Comparison of ENCODE assay signal across 14 cellular contexts in genomic region chr6:157994126-157994795, GRCh38. TPM values are rescaled to one million over a fixed set of nuclear protein-coding genes. Genes with fewer than 3 reads are reported as not detected.
DNase-seq lines count a peak whose midpoint lies in the region; ATAC-seq and TF ChIP-seq lines count a peak whose summit lies in the region.
"Had no signal": no experiment of that assay in that cellular context is flagged by ENCODE, and none has a peak within 500 bp of the region (broad histone marks: within the 10 kb centered on the region; RNA-seq: fewer than 3 reads in every experiment).

No MANE protein-coding gene starts in this region.

- CTCF ChIA-PET in HCT116 (lab: Charles Lee): interaction anchor here (0.6 kb wide), 1 partner anchor 58 kb away, joined by 3 read pairs; no protein-coding TSS in a partner anchor

- ATAC-seq in HCT116 (no peak), left colon (peak; percentile 54), sciatic nerve (no peak), HG03039 (IDR thresholded peaks at IDR 0.05; ENCODE audit: unreplicated experiment) (no peak)
- ATAC-seq: activated T-cell treated with anti-CD3 and anti-CD28 coated beads, Interleukin-2, amount 50 U/mL, for 4 hours had no signal

- H3K4me1 ChIP-seq in HCT116 (ENCODE audit: control insufficient read depth in 1 of 2, insufficient read depth in 2 of 2, low read length in 2 of 2) (peaks cover 45 to 54% of the 10 kb centered on the region in 2 experiments), prostate gland (replicated peaks) (peaks cover 18% of the 10 kb centered on the region)

- H3K36me3 ChIP-seq in HCT116 (ENCODE audit: control insufficient read depth in 1 of 2, insufficient read depth in 2 of 2, low read length in 2 of 2): no peaks in the 10 kb centered on the region
- H3K36me3 ChIP-seq in prostate gland: no peaks in the 10 kb centered on the region
- H3K36me3 ChIP-seq: Peyer's patch had no signal

- RAD21 ChIA-PET in HCT116 (lab: Charles Lee; ENCODE audit: low non-redundant PET in 1 of 2, low total read pairs in 2 of 2, uncharacterized antibody in 2 of 2, unreplicated experiment in 2 of 2): no interaction called here

- BruUV-seq in HCT116 (replicated peaks; lab: Mats Ljungman, UMichigan): no TSS peak

- intact Hi-C loops in HCT116 (cut with micrococcal nuclease): no loop called here
- intact Hi-C loops in left colon (cut with DNase I, micrococcal nuclease): no loop called here
- intact Hi-C loops in sciatic nerve (cut with DNase I): no loop called here
- intact Hi-C loops in prostate gland (cut with DNase I): no loop called here

- POLR2A ChIA-PET in HCT116 (lab: Charles Lee): interaction anchor here (0.6 kb wide), 1 partner anchor 86 kb away, joined by 4 read pairs; no protein-coding TSS in a partner anchor

- H2AFZ ChIP-seq in HCT116 (ENCODE audit: low read depth, low read length, poor library complexity, severe bottlenecking): no peak overlapping the region

- no peak for TF ChIP-seq RAD21 in HCT116 (IDR thresholded peaks at IDR 0.05; ENCODE audit: low read depth)

- no peak overlapping the region for H3K9ac ChIP-seq in HCT116 (ENCODE audit: low read length)

- TF ChIP-seq POLR2A in HCT116 (IDR thresholded peaks at IDR 0.05; ENCODE audit: borderline replicate concordance, extremely low read depth, insufficient read depth, insufficient read length): no peak
- TF ChIP-seq POLR2A in prostate gland (IDR thresholded peaks at IDR 0.05): no peak

- no peak overlapping the region for H3K4me3 ChIP-seq in HCT116 (replicated peaks in 1 of 2; ENCODE audit: low read depth in 1 of 2, low read length in 2 of 2)
- no peak overlapping the region for H3K4me3 ChIP-seq in prostate gland
- H3K4me3 ChIP-seq: Peyer's patch had no signal

- H3K79me2 ChIP-seq in HCT116 (ENCODE audit: insufficient read depth, low read length): peaks cover 96% of the 10 kb centered on the region

- WGBS in prostate gland: 80% methylated on average over 7 of the region's 7 CpGs

- peak overlapping the region; percentile 14 for H3K4me2 ChIP-seq in HCT116 (ENCODE audit: low read length)

- H3K9me2 ChIP-seq in HCT116 (ENCODE audit: insufficient read depth): no peaks in the 10 kb centered on the region

- DNase-seq in HCT116 (ENCODE audit: low read depth, low spot score) (no peak), left colon (no peak), sciatic nerve (ENCODE audit: low spot score) (peak; percentile 33), prostate gland (ENCODE audit: low spot score) (no peak), NCI-H510A treated with DMSO at 0.1 percent for 48 hours (lab: John Stamatoyannopoulos, UW) (no peak)
- no peak for DNase-seq in stimulated activated naive CD4-positive, alpha-beta T cell (lab: John Stamatoyannopoulos, UW)
- DNase-seq: activated T-cell treated with anti-CD3 and anti-CD28 coated beads, Interleukin-2, amount 50 U/mL, for 4 hours; CD4-positive, CD25-positive, alpha-beta regulatory T cell; NCI-H446; stimulated activated CD4-positive, alpha-beta T cell treated with anti-CD3 and anti-CD28 coated beads, Interleukin-2, amount 100 ng/mL, for 24 hours; T-helper 2 cell had no signal

- no peak for TF ChIP-seq CTCF in HCT116 (IDR thresholded peaks at IDR 0.05 in 2 of 3, conservative IDR thresholded peaks at IDR 0.05 in 1 of 3; ENCODE audit: borderline replicate concordance in 1 of 3, insufficient read depth in 1 of 3, low read depth in 2 of 3, low read length in 2 of 3)
- no peak for TF ChIP-seq CTCF in VCaP (conservative IDR thresholded peaks at IDR 0.05)
- no peak for TF ChIP-seq CTCF in prostate gland (IDR thresholded peaks at IDR 0.05)

- H3K27ac ChIP-seq in HCT116 (ENCODE audit: low read depth, low read length) (no peak overlapping the region), VCaP (peak overlapping the region; percentile 94; the same call in 1 of the 2 replicates), prostate gland (no peak overlapping the region)
- H3K27ac ChIP-seq: Peyer's patch had no signal

- no peaks in the 10 kb centered on the region for H3K27me3 ChIP-seq in HCT116 (ENCODE audit: insufficient read depth, low read length)
- no peaks in the 10 kb centered on the region for H3K27me3 ChIP-seq in prostate gland (replicated peaks; ENCODE audit: insufficient read depth)
- H3K27me3 ChIP-seq: Peyer's patch had no signal

- H4K20me1 ChIP-seq in HCT116 (ENCODE audit: insufficient read depth): peaks cover 11% of the 10 kb centered on the region; the same call in 1 of the 2 replicates

- H3K9me3 ChIP-seq in HCT116 (ENCODE audit: control insufficient read depth in 1 of 2, insufficient read depth in 1 of 2, low read depth in 1 of 2, low read length in 2 of 2): no peaks in the 10 kb centered on the region
- no peaks in the 10 kb centered on the region for H3K9me3 ChIP-seq in prostate gland
- H3K9me3 ChIP-seq: Peyer's patch had no signal

TF ChIP-seq in HCT116, 20 proteins besides CTCF, POLR2A, EP300 and RAD21:
- TF ChIP-seq REST (IDR thresholded peaks at IDR 0.05; ENCODE audit: low read depth) (no peak), SP1 (IDR thresholded peaks at IDR 0.05; ENCODE audit: low read depth) (no peak), YY1 (IDR thresholded peaks at IDR 0.05; ENCODE audit: extremely low read depth, insufficient replicate concordance, low read depth, low read length) (no peak), POLR2AphosphoS5 (IDR thresholded peaks at IDR 0.05; ENCODE audit: low read depth, low read length) (no peak), EZH2 (IDR thresholded peaks at IDR 0.05) (no peak), EGR1 (IDR thresholded peaks at IDR 0.05; ENCODE audit: low read depth) (no peak), CBX3 (IDR thresholded peaks at IDR 0.05; ENCODE audit: low read depth) (no peak), TCF7L2 (IDR thresholded peaks at IDR 0.05; ENCODE audit: borderline replicate concordance, extremely low read depth, insufficient read depth, insufficient read length) (no peak), ZNF274 (IDR thresholded peaks at IDR 0.05; ENCODE audit: low read depth, low read length) (no peak), SIN3A (IDR thresholded peaks at IDR 0.05; ENCODE audit: low read depth) (no peak), EZH2phosphoT487 (IDR thresholded peaks at IDR 0.05; ENCODE audit: borderline replicate concordance) (no peak), CEBPB (IDR thresholded peaks at IDR 0.05; ENCODE audit: low read depth) (no peak), ZFX (IDR thresholded peaks at IDR 0.05) (no peak), SRF (IDR thresholded peaks at IDR 0.05; ENCODE audit: low read depth) (no peak), MAX (IDR thresholded peaks at IDR 0.05) (no peak), FOSL1 (IDR thresholded peaks at IDR 0.05; ENCODE audit: low read depth) (no peak), ATF3 (IDR thresholded peaks at IDR 0.05) (no peak), ZBTB33 (IDR thresholded peaks at IDR 0.05; ENCODE audit: extremely low read depth, insufficient replicate concordance, low read length) (no peak), JUND (IDR thresholded peaks at IDR 0.05) (no peak), ELF1 (IDR thresholded peaks at IDR 0.05; ENCODE audit: borderline replicate concordance, low read depth) (no peak)

RNA-seq across cellular contexts. Expression of gene SYNJ2, which starts 12.6 kb away (rescaled TPM):
- 23.9 TPM for total RNA-seq in HCT116 (2021; ENCODE audit: unreplicated experiment)
- polyA plus RNA-seq in HCT116 (2012): 11.6 and 12.6 TPM in 2 replicates
- 10 to 100 TPM; 35.4 to 50.1 TPM for total RNA-seq in left colon
- total RNA-seq in sciatic nerve: 22.5 TPM
- 10 to 100 TPM; 19.7 to 19.9 TPM for total RNA-seq in prostate gland
